In genomic region chr18:3836483-3836882, GRCh38 we compare ENCODE assay signal across 2 cellular contexts.
TF ChIP-seq lines count a peak whose summit lies in the region.

No MANE protein-coding gene starts in this region.

TF ChIP-seq in GM23338, 12 proteins besides CTCF, POLR2A, EP300 and RAD21:
- TF ChIP-seq EZH2phosphoT487 (IDR thresholded peaks at IDR 0.05; ENCODE audit: unreplicated experiment) (no peak), NANOG (IDR thresholded peaks at IDR 0.05; ENCODE audit: borderline replicate concordance) (no peak)

TF ChIP-seq in IMR-90, 13 proteins besides CTCF, POLR2A, EP300 and RAD21:
- TF ChIP-seq RFX5 (IDR thresholded peaks at IDR 0.05; ENCODE audit: low read depth, low read length) (no peak), FOS (IDR thresholded peaks at IDR 0.05; ENCODE audit: low read depth, low read length) (no peak), NFE2L2 (IDR thresholded peaks at IDR 0.05; ENCODE audit: low read depth, low read length) (no peak)
TF ChIP-seq in IMR-90: peak in this region for 0.
